ENCODE assay signal across 8 cellular contexts in the genomic region with DNA sequence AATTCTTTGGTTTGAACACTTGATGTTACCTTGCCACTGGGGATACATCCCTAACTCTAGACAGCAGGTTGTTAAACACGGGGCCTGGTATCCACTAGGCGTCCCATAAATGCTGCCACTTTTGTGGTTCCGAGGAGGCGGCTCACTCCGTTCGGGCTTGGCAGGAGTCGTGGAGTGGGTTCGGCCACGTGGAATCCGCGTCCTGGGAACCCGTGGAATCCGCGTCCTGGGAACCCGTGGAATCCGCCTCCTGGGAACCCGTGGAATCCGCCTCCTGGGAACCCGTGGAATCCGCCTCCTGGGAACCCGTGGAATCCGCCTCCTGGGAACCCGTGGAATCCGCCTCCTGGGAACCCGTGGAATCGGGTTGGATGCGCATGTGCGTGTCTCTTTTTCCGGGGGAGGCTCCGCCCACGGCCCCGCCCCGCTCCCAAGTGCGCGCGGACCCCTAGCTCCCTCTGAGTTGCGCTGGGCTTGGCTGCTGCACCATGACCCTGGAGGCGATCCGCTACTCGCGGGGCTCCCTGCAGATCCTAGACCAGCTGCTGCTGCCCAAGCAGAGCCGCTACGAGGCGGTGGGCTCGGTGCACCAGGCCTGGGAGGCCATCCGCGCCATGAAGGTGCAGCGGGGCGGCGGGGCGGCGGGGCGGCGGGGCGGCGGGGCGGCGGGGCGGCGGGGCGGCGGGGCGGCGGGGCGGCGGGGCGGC. TPM values are rescaled to one million over a fixed set of nuclear protein-coding genes. Genes with fewer than 3 reads are reported as not detected.
DNase-seq lines count a peak whose midpoint lies in the region; ATAC-seq lines count a peak whose summit lies in the region.

A gene (plus strand): TSS at position 422 of the 707 bp plus-strand sequence. CDS start 67 bp downstream, at position 489.

- H3K27me3 ChIP-seq in NT2/D1 (ENCODE audit: insufficient read depth, insufficient read length) (no peaks in the 10 kb centered on the region), mononuclear cell (ENCODE audit: insufficient read depth, low read length) (no peaks in the 10 kb centered on the region)

- H3K4me3 ChIP-seq in NT2/D1 (ENCODE audit: insufficient read length, low read depth) (peak within 1 kb of the TSS; percentile 70), mononuclear cell (ENCODE audit: low read length) (peak within 1 kb of the TSS; percentile 60)

- H3K9me3 ChIP-seq in NT2/D1 (ENCODE audit: insufficient read depth, low read length) (no peaks in the 10 kb centered on the region), mononuclear cell (ENCODE audit: low read depth, low read length) (no peaks in the 10 kb centered on the region)

- DNase-seq in ELR (ENCODE audit: low read depth) (peak; percentile 82), NT2/D1 (ENCODE audit: low read depth, low spot score) (no peak), activated T-cell treated with anti-CD3 and anti-CD28 coated beads for 48 hours (ENCODE audit: low read depth) (peak; percentile 63), epithelial cell of prostate (ENCODE audit: low read depth, low spot score) (no peak)
- DNase-seq in stimulated activated CD8-positive, alpha-beta memory T cell treated with anti-CD3 and anti-CD28 coated beads, Interleukin-7, amount 100 ng/mL, for 1 hour (ENCODE audit: low read depth in 2 of 2), result peak; percentile 38 to 44

- peaks cover 50% of the 10 kb centered on the region for H3K36me3 ChIP-seq in NT2/D1 (ENCODE audit: insufficient read depth, insufficient read length, low read length)

- peak within 1 kb of the TSS; percentile 44 for H3K27ac ChIP-seq in epithelial cell of prostate

- peaks cover 2% of the 10 kb centered on the region for H3K4me1 ChIP-seq in NT2/D1 (ENCODE audit: insufficient read depth, insufficient read length)
- peaks cover 15% of the 10 kb centered on the region for H3K4me1 ChIP-seq in mononuclear cell (ENCODE audit: insufficient read depth, low read length)

- peak within 1 kb of the TSS; percentile 79 for H3K9ac ChIP-seq in NT2/D1 (ENCODE audit: insufficient read length, low read depth)

- ATAC-seq in HG03521 (IDR thresholded peaks at IDR 0.05; ENCODE audit: unreplicated experiment) (peak; percentile 69), HG03039 (IDR thresholded peaks at IDR 0.05; ENCODE audit: unreplicated experiment) (no peak)

RNA-seq across cellular contexts. Expression of the gene that starts here (rescaled TPM):
- total RNA-seq in mononuclear cell, result 17.0 TPM

Comparison
In these comparisons a context has a peak if more than half of its experiments do, and no peak if none do; other contexts are left out.
1. DNase-seq: peak in ELR (single experiment), activated T-cell treated with anti-CD3 and anti-CD28 coated beads for 48 hours (single experiment) and stimulated activated CD8-positive, alpha-beta memory T cell treated with anti-CD3 and anti-CD28 coated beads, Interleukin-7, amount 100 ng/mL, for 1 hour (2 of 2); none in NT2/D1 (single experiment) and epithelial cell of prostate (single experiment).